In the genomic region with DNA sequence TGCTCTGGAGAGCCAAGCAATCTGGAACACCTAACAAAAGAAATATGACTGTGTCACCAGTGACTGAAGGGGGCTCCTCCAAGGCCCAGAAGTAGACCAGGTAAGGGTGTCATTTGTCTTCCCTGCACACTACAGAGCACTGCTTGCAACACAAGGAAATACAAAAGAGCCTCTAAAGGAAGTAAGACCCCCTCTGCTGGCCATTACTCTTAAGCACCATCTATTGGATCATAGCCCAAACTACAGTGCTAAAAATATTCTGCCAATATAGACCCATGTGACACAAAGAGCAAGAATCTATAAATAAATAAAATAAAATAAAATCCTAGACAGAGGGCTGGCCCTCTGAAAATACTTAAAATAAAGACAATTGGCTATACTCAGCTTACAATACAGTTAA, we compare ENCODE assay signal across 20 cellular contexts.
DNase-seq lines count a peak whose midpoint lies in the region; ATAC-seq and TF ChIP-seq lines count a peak whose summit lies in the region.
"Had no signal": no experiment of that assay in that cellular context is flagged by ENCODE, and none has a peak within 500 bp of the region (broad histone marks: within the 10 kb centered on the region; RNA-seq: fewer than 3 reads in every experiment).

No MANE protein-coding gene starts in this region.

- H3K27me3 Mint-ChIP-seq in nephron progenitor cell (ENCODE audit: low read depth, poor library complexity): no peaks in the 10 kb centered on the region
- H3K27me3 Mint-ChIP-seq: stimulated activated naive CD8-positive, alpha-beta T cell treated with anti-CD3 and anti-CD28 coated beads, Interleukin-15, amount 100 ng/mL, for 72 hours had no signal

- TF ChIP-seq POLR2A in NB4 (IDR thresholded peaks at IDR 0.05; ENCODE audit: extremely low read depth, insufficient read length): no peak

- H3K27ac ChIP-seq in foreskin keratinocyte: no peak overlapping the region
- H3K27ac ChIP-seq: epithelial cell of prostate, heart left ventricle, PC-9, uterus, VCaP had no signal

- peaks cover 23% of the 10 kb centered on the region for H3K9me3 Mint-ChIP-seq in nephron progenitor cell

- H3K4me3 Mint-ChIP-seq in nephron progenitor cell: no peak overlapping the region
- H3K4me3 Mint-ChIP-seq: activated CD8-positive, alpha-beta T cell treated with anti-CD3 and anti-CD28 coated beads, Interleukin-2, amount 10 ng/mL, durations not matched to agents 7 days and 5 days; stimulated activated naive CD8-positive, alpha-beta T cell treated with anti-CD3 and anti-CD28 coated beads, Interleukin-15, amount 100 ng/mL, for 72 hours had no signal

- DNase-seq in NB4 (ENCODE audit: low read depth) (peak; percentile 7), foreskin keratinocyte (no peak), ureter (ENCODE audit: low spot score) (no peak), NCI-H446 (lab: John Stamatoyannopoulos, UW) (no peak), cortex of kidney (lab: John Stamatoyannopoulos, UW) (no peak), nephron progenitor cell (no peak)
- DNase-seq: activated CD8-positive, alpha-beta T cell treated with anti-CD3 and anti-CD28 coated beads, Interleukin-2, amount 10 ng/mL, durations not matched to agents 7 days and 5 days; AML-193; amygdala; heart left ventricle; kidney glomerular epithelial cell; NCI-H1417; NCI-H226; PC-9; stimulated activated naive CD8-positive, alpha-beta T cell treated with anti-CD3 and anti-CD28 coated beads, Interleukin-15, amount 100 ng/mL, for 72 hours; uterus had no signal

- H3K27ac Mint-ChIP-seq in nephron progenitor cell: no peak overlapping the region
- H3K27ac Mint-ChIP-seq: activated CD8-positive, alpha-beta T cell treated with anti-CD3 and anti-CD28 coated beads, Interleukin-2, amount 10 ng/mL, durations not matched to agents 7 days and 5 days; stimulated activated naive CD8-positive, alpha-beta T cell treated with anti-CD3 and anti-CD28 coated beads, Interleukin-15, amount 100 ng/mL, for 72 hours had no signal

- no peaks in the 10 kb centered on the region for H3K36me3 Mint-ChIP-seq in nephron progenitor cell (ENCODE audit: low read depth)

- ATAC-seq in GM21367 (IDR thresholded peaks at IDR 0.05; ENCODE audit: unreplicated experiment) (peak; percentile 60), foreskin keratinocyte (no peak)
- ATAC-seq: activated CD8-positive, alpha-beta T cell treated with anti-CD3 and anti-CD28 coated beads, Interleukin-2, amount 10 ng/mL, durations not matched to agents 7 days and 5 days; heart left ventricle; stimulated activated naive CD8-positive, alpha-beta T cell treated with anti-CD3 and anti-CD28 coated beads, Interleukin-15, amount 100 ng/mL, for 72 hours had no signal

- no peaks in the 10 kb centered on the region for H3K27me3 ChIP-seq in foreskin keratinocyte
- H3K27me3 ChIP-seq: heart left ventricle, uterus had no signal

- no peak overlapping the region for H3K4me3 ChIP-seq in NB4 (ENCODE audit: low read depth, low read length)
- H3K4me3 ChIP-seq: heart left ventricle, PC-9, uterus had no signal

- H3K4me1 ChIP-seq in foreskin keratinocyte: no peaks in the 10 kb centered on the region
- H3K4me1 ChIP-seq: heart left ventricle, uterus had no signal

- no peaks in the 10 kb centered on the region for H3K4me1 Mint-ChIP-seq in nephron progenitor cell
- H3K4me1 Mint-ChIP-seq: stimulated activated naive CD8-positive, alpha-beta T cell treated with anti-CD3 and anti-CD28 coated beads, Interleukin-15, amount 100 ng/mL, for 72 hours had no signal

- TF ChIP-seq CTCF in GM12872 (IDR thresholded peaks at IDR 0.05; ENCODE audit: insufficient read depth, low read depth, low read length) (peak; percentile 45; the same call in 2 of the 3 replicates), NB4 (IDR thresholded peaks at IDR 0.05; ENCODE audit: low read depth, low read length) (no peak), foreskin keratinocyte (conservative IDR thresholded peaks at IDR 0.05) (peak; percentile 31), nephron progenitor cell (IDR thresholded peaks at IDR 0.05) (no peak)

Comparison
In these comparisons a context has a peak if more than half of its experiments do, and no peak if none do; other contexts are left out.
1. CTCF ChIP-seq: peak in GM12872 (single experiment) and foreskin keratinocyte (single experiment); none in NB4 (single experiment) and nephron progenitor cell (single experiment).